ENCODE assay signal across 1 cellular context in the genomic region with DNA sequence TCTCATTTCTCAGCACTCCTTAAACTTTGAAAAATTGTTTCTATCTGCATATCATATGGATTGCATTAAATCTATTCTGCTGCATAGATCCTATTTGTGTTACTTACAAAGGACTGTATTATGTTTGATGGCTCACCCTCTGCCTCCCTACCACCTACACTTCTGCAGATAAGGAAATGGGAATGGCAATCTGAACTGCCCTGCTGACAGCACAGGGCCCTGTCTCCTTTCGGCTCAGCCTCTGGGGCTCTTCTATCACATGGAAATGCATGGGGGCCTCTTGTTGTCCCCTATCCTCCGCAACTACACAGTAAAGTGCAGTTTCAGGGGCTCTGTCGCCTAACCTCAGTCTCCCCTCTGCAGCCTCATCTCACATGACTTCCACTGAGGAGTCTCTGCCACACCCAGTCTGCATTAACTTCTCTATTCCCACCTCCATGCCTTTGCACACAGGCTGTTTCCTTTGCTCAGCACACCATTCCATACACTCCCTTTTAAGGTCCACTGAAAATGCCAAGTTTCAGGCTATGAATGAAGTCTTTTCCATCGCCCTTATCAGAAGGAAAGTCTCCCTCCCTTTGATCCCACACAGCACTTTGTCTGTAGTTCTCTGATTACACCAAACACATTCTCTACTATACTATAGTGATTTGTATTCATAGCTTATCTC.
TF ChIP-seq lines count a peak whose summit lies in the region.

No MANE protein-coding gene starts in this region.

TF ChIP-seq in H1, 55 proteins besides CTCF, POLR2A, EP300 and RAD21 (continued from another document):
- no peak for TF ChIP-seq PHF8 (conservative IDR thresholded peaks at IDR 0.05; ENCODE audit: low read depth, low read length)
- no peak for TF ChIP-seq SUZ12 (IDR thresholded peaks at IDR 0.05; ENCODE audit: low read length)
- no peak for TF ChIP-seq FOSL1 (IDR thresholded peaks at IDR 0.05; ENCODE audit: insufficient read depth, low read depth, low read length)
- no peak for TF ChIP-seq JUND (IDR thresholded peaks at IDR 0.05; ENCODE audit: low read length)
- no peak for TF ChIP-seq CHD2 (IDR thresholded peaks at IDR 0.05; ENCODE audit: low read length)
- no peak for TF ChIP-seq RNF2 (IDR thresholded peaks at IDR 0.05; ENCODE audit: borderline replicate concordance, low read depth, low read length, missing control alignments, poor library complexity, severe bottlenecking)
- no peak for TF ChIP-seq BACH1 (IDR thresholded peaks at IDR 0.05; ENCODE audit: low read length)
- TF ChIP-seq RXRA (IDR thresholded peaks at IDR 0.05; ENCODE audit: insufficient read depth, low read depth, low read length): no peak
- no peak for TF ChIP-seq NRF1 (IDR thresholded peaks at IDR 0.05; ENCODE audit: low read depth, low read length)
TF ChIP-seq in H1: peak in this region for 0.
